In genomic region chr12:71476513-71476912, GRCh38 we compare ENCODE assay signal across 18 cellular contexts. TPM values are rescaled to one million over a fixed set of nuclear protein-coding genes. Genes with fewer than 3 reads are reported as not detected.
DNase-seq lines count a peak whose midpoint lies in the region; ATAC-seq, FAIRE-seq and TF ChIP-seq lines count a peak whose summit lies in the region.
"Had no signal": no experiment of that assay in that cellular context is flagged by ENCODE, and none has a peak within 500 bp of the region (broad histone marks: within the 10 kb centered on the region; RNA-seq: fewer than 3 reads in every experiment).

No MANE protein-coding gene starts in this region.

- H4K20me1 ChIP-seq in HepG2 (ENCODE audit: insufficient read depth, low read length): peaks cover 2% of the 10 kb centered on the region; the same call in 1 of the 2 replicates

- no peak overlapping the region for H2AFZ ChIP-seq in HepG2 (ENCODE audit: low read length)

- FAIRE-seq in HTR-8/SVneo (lab: Jason Lieb, UNC) (peak; percentile 85), HepG2 (lab: Jason Lieb, UNC) (no peak)

- DNase-seq in AG04450 (ENCODE audit: low read depth, low spot score): peak; percentile 68
- peak; percentile 19 for DNase-seq in HTR-8/SVneo (ENCODE audit: insufficient read length, low spot score)
- DNase-seq in choroid plexus epithelial cell (ENCODE audit: low read depth): peak; percentile 34
- DNase-seq in HepG2 (ENCODE audit: low spot score): no peak
- no peak for DNase-seq in DMS79 treated with DMSO at 0.1 percent for 48 hours (lab: John Stamatoyannopoulos, UW)
- DNase-seq in posterior cingulate gyrus: no peak
- no peak for DNase-seq in foreskin melanocyte
- DNase-seq: activated naive CD8-positive, alpha-beta T cell treated with anti-CD3 and anti-CD28 coated beads, Interleukin-2, amount 10 ng/mL, durations not matched to agents 7 days and 5 days; GF-D8; KBM-7; left lung; NCI-H2081 treated with DMSO at 0.1 percent for 48 hours; ovary; T-helper 17 cell had no signal

- peaks cover 27% of the 10 kb centered on the region for H3K4me1 ChIP-seq in HepG2 (ENCODE audit: insufficient read depth, low read length)
- H3K4me1 ChIP-seq: left lung had no signal

- no TSS peak for BruUV-seq in HepG2 (replicated peaks; lab: Mats Ljungman, UMichigan)

- TF ChIP-seq RAD21 in HepG2 (CRISPR knock-in tag; IDR thresholded peaks at IDR 0.05): no peak

- H3K4me2 ChIP-seq in HepG2 (ENCODE audit: low read depth, low read length): no peak overlapping the region

- intact Hi-C loops in HepG2 (cut with micrococcal nuclease; ENCODE audit: unreplicated experiment): loop anchor here (5.0 kb wide), 1 partner anchor 34 kb away; no protein-coding TSS in a partner anchor
- intact Hi-C loops in posterior cingulate gyrus (cut with DNase I): no loop called here

- TF ChIP-seq EP300 in HepG2 (IDR thresholded peaks at IDR 0.05; ENCODE audit: low read depth in 2 of 2, low read length in 2 of 2) (no peak), HepG2 (CRISPR knock-in tag; IDR thresholded peaks at IDR 0.05; ENCODE audit: borderline replicate concordance) (no peak)

- TF ChIP-seq CTCF in AG04450 (IDR thresholded peaks at IDR 0.05; ENCODE audit: low read depth, low read length): no peak
- TF ChIP-seq CTCF in choroid plexus epithelial cell (conservative IDR thresholded peaks at IDR 0.05; ENCODE audit: low read depth, low read length): no peak
- TF ChIP-seq CTCF in HepG2 (CRISPR knock-in tag; IDR thresholded peaks at IDR 0.05): no peak

- H3K4me3 ChIP-seq in AG04450 (ENCODE audit: low read depth, low read length): no peak overlapping the region
- H3K4me3 ChIP-seq in choroid plexus epithelial cell (ENCODE audit: low read depth, low read length): no peak overlapping the region
- no peak overlapping the region for H3K4me3 ChIP-seq in HepG2 (replicated peaks in 1 of 3; ENCODE audit: insufficient read depth in 1 of 3, low read depth in 2 of 3, low read length in 3 of 3)
- H3K4me3 ChIP-seq: left lung, ovary had no signal

- no peak overlapping the region for H3K27ac ChIP-seq in AG04450 (ENCODE audit: low read depth, low read length)
- no peak overlapping the region for H3K27ac ChIP-seq in HepG2 (ENCODE audit: extremely low read length, insufficient read depth, low read length)
- H3K27ac ChIP-seq: epithelial cell of prostate, left lung, ovary had no signal

- H3K9me3 ChIP-seq in AG04450 (ENCODE audit: control insufficient read depth, insufficient read depth, low read length) (no peaks in the 10 kb centered on the region), HepG2 (ENCODE audit: low read length) (no peaks in the 10 kb centered on the region)
- H3K9me3 ChIP-seq: left lung, ovary had no signal

- H3K79me2 ChIP-seq in HepG2 (ENCODE audit: insufficient read depth, low read length): peaks cover 28% of the 10 kb centered on the region

- no peak for TF ChIP-seq POLR2A in HepG2 (IDR thresholded peaks at IDR 0.05; ENCODE audit: insufficient read depth in 1 of 2, low read depth in 2 of 2, low read length in 2 of 2)

- H3K9ac ChIP-seq in HepG2 (ENCODE audit: insufficient read depth, low read depth, low read length): no peak overlapping the region

- CTCF ChIA-PET in AG04450 (lab: Charles Lee) (interaction anchor here (1.0 to 1.2 kb wide), 2 partner anchors 60 to 540 kb away, joined by 3 read pairs; no protein-coding TSS in a partner anchor), HepG2 (lab: Yijun Ruan, JAX; ENCODE audit: low intra/inter-chr PET ratio, low total read pairs) (no interaction called here)

- 95% methylated on average over 3 of the region's 3 CpGs for WGBS in HepG2 (ENCODE audit: low lambda C conversion rate)

- ATAC-seq in HepG2: no peak
- no peak for ATAC-seq in activated CD4-positive, CD25-positive, alpha-beta regulatory T cell treated with anti-CD3 and anti-CD28 coated beads, Interleukin-2, amount 50 U/mL, for 24 hours
- ATAC-seq: left lung, T-helper 17 cell had no signal

- in situ Hi-C loops in HepG2 (cut with HindIII; ENCODE audit: extremely low pct_ligation_motif_present, low pct_unique_long_range_greater_than_20kb): no loop called here

- peaks cover 8 to 19% of the 10 kb centered on the region in 2 experiments for H3K36me3 ChIP-seq in HepG2 (replicated peaks in 1 of 2; ENCODE audit: control insufficient read depth in 1 of 2, insufficient read depth in 2 of 2, low read length in 2 of 2)
- H3K36me3 ChIP-seq: left lung, ovary had no signal

- POLR2A ChIA-PET in AG04450 (lab: Yijun Ruan, JAX): interaction anchor here (1.1 kb wide), 1 partner anchor 128 kb away, joined by 3 read pairs; no protein-coding TSS in a partner anchor
- POLR2A ChIA-PET in HepG2 (lab: Yijun Ruan, JAX): interaction anchor here (1.6 kb wide), 1 partner anchor 35 kb away, joined by 5 read pairs; no protein-coding TSS in a partner anchor

- H3K27me3 ChIP-seq in AG04450 (ENCODE audit: control insufficient read depth, insufficient read depth, low read length) (no peaks in the 10 kb centered on the region), HepG2 (ENCODE audit: control insufficient read depth in 1 of 2, insufficient read depth in 2 of 2, low read length in 2 of 2) (no peaks in the 10 kb centered on the region)
- H3K27me3 ChIP-seq: left lung, ovary had no signal

TF ChIP-seq in HepG2, 621 proteins besides CTCF, POLR2A, EP300 and RAD21:
- no peak for TF ChIP-seq GLI4 (CRISPR knock-in tag; IDR thresholded peaks at IDR 0.05; ENCODE audit: borderline replicate concordance)
- TF ChIP-seq FOSL2 (CRISPR knock-in tag; IDR thresholded peaks at IDR 0.05): peak; percentile 84
- TF ChIP-seq ZNF225 (CRISPR knock-in tag; IDR thresholded peaks at IDR 0.05): no peak
- no peak for TF ChIP-seq ONECUT2 (CRISPR knock-in tag; IDR thresholded peaks at IDR 0.05)
- no peak for TF ChIP-seq ZNF776 (CRISPR knock-in tag; IDR thresholded peaks at IDR 0.05)

RNA-seq across cellular contexts. Expression of gene LGR5, which starts 36.9 kb away (rescaled TPM):
- polyA plus RNA-seq in AG04450 (2011; rRNA removed) (not detected in 2 replicates), HepG2 (2011; rRNA removed) (69.5 and 121 TPM in 2 replicates)
- polyA minus RNA-seq in AG04450 (2011; rRNA and poly(A)+ RNA removed): 0.09 TPM in 1 of 2 replicates, not detected in the other
- 20.6 and 37.0 TPM in 2 replicates for total RNA-seq in HepG2 (2016; rRNA removed; fragmentation: Illumina TruSeq; extraction: Trizol)
- 2.2 and 2.3 TPM in 2 replicates for total RNA-seq in HepG2 (2016; cell fraction: cytosol; rRNA removed; fragmentation: Illumina TruSeq; extraction: Trizol; ENCODE audit: low read depth)
- total RNA-seq in HepG2 (2016; cell fraction: insoluble cytoplasmic fraction; rRNA removed; fragmentation: Illumina TruSeq; extraction: Trizol): 17.4 and 40.7 TPM in 2 replicates
- 8.7 and 9.5 TPM in 2 replicates for total RNA-seq in HepG2 (2016; cell fraction: membrane; rRNA removed; fragmentation: Illumina TruSeq; extraction: Trizol)
- total RNA-seq in HepG2 (2016; cell fraction: nucleus; rRNA removed; fragmentation: Illumina TruSeq; extraction: Trizol): 67.0 and 93.5 TPM in 2 replicates
- 39.4 and 44.0 TPM in 2 replicates for polyA plus RNA-seq in HepG2 (2011; cell fraction: cytosol; rRNA removed)
- polyA plus RNA-seq in HepG2 (2011; cell fraction: nucleus; rRNA removed): 186 and 299 TPM in 2 replicates
- 37.0 and 44.1 TPM in 2 replicates for polyA plus RNA-seq in HepG2 (2012)
- polyA plus RNA-seq in HepG2 (2016; cell fraction: cytosol; fragmentation: Illumina TruSeq; extraction: Trizol; ENCODE audit: low read depth): 1.5 and 1.6 TPM in 2 replicates
- 20.0 and 21.6 TPM in 2 replicates for polyA plus RNA-seq in HepG2 (2016; cell fraction: insoluble cytoplasmic fraction; fragmentation: Illumina TruSeq; extraction: Trizol; ENCODE audit: low read depth)
- polyA plus RNA-seq in HepG2 (2016; cell fraction: membrane; fragmentation: Illumina TruSeq; extraction: Trizol; ENCODE audit: low read depth): 4.0 TPM in 2 replicates
- 183 and 193 TPM in 2 replicates for polyA plus RNA-seq in HepG2 (2016; cell fraction: nucleus; fragmentation: Illumina TruSeq; extraction: Trizol; ENCODE audit: insufficient read depth, low read depth)
- 0.07 and 94.1 TPM in 2 replicates for polyA minus RNA-seq in HepG2 (2011; rRNA and poly(A)+ RNA removed; ENCODE audit: low replicate concordance)
- polyA minus RNA-seq in HepG2 (2011; cell fraction: cytosol; rRNA and poly(A)+ RNA removed): 30.0 and 45.1 TPM in 2 replicates
- polyA minus RNA-seq in HepG2 (2011; cell fraction: nucleus; rRNA and poly(A)+ RNA removed): 81.4 and 117 TPM in 2 replicates
- total RNA-seq: activated CD8-positive, alpha-beta memory T cell treated with anti-CD3 and anti-CD28 coated beads for 36 hours; activated naive CD8-positive, alpha-beta T cell treated with anti-CD3 and anti-CD28 coated beads, Interleukin-2, amount 10 ng/mL, durations not matched to agents 7 days and 5 days; B cell; T-helper 17 cell had no signal

Comparison
In these comparisons a context has a peak if more than half of its experiments do, and no peak if none do; other contexts are left out.
1. DNase-seq: peak in AG04450 (single experiment), HTR-8/SVneo (single experiment) and choroid plexus epithelial cell (single experiment); none in HepG2 (single experiment), DMS79 treated with DMSO at 0.1 percent for 48 hours (single experiment), posterior cingulate gyrus (0 of 10) and foreskin melanocyte (single experiment).